In the genomic region with DNA sequence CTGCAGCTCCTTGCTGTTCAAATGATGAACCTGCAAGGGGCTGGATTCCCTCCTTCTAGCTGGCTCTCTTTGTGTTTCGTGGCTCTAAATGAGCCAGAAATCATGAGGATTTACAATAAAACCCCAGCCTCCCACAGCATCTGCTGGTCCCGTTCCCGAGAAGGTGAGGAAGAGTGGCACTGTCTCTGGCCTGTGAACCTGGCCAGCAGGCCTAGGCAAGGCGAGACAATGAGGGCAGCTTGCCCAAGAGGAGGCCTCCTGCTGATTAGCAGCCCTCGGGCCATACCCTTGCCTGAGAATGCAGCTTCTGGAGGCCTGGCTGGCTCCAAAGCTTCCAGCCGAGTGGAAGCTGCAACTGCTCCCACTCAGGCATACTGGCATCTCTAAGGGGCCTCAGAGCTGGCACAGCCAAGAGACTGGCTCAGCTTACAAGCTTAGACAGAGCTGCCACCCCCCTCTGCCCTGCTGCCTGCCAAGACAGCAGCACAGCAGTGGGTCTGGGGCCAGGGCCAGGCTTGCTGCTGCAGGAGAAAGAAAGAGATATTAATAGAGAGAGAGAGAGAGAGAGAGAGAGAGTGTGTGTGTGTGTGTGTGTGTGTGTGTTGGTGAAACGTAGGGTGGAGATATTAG, we compare ENCODE assay signal across 8 cellular contexts.
DNase-seq lines count a peak whose midpoint lies in the region; ATAC-seq, FAIRE-seq and TF ChIP-seq lines count a peak whose summit lies in the region.

No MANE protein-coding gene starts in this region.

- intact Hi-C loops in endothelial cell of umbilical vein (cut with micrococcal nuclease), result loop anchor here (1.0 to 5.0 kb wide), 2 partner anchors 46 to 170 kb away; no protein-coding TSS in a partner anchor

- H3K9ac ChIP-seq in endothelial cell of umbilical vein (replicated peaks; ENCODE audit: extremely low read depth, insufficient read depth, low read length), result peak overlapping the region; percentile 85

- H3K27me3 ChIP-seq in endothelial cell of umbilical vein (ENCODE audit: control insufficient read depth in 2 of 2, insufficient read depth in 2 of 2, low read length in 2 of 2), result no peaks in the 10 kb centered on the region

- no peak for FAIRE-seq in endothelial cell of umbilical vein (lab: Jason Lieb, UNC)

- TF ChIP-seq CTCF in endothelial cell of umbilical vein (IDR thresholded peaks at IDR 0.05; ENCODE audit: extremely low read depth in 1 of 2, insufficient read depth in 1 of 2, low read depth in 1 of 2, low read length in 2 of 2) (no peak), nephron (IDR thresholded peaks at IDR 0.05; ENCODE audit: unreplicated experiment in 3 of 3) (no peak)

- no peaks in the 10 kb centered on the region for H3K27me3 Mint-ChIP-seq in nephron (ENCODE audit: low read depth)

- peak overlapping the region; percentile 87 for H2AFZ ChIP-seq in endothelial cell of umbilical vein (ENCODE audit: low read depth, low read length)

- ATAC-seq in HG03039 (IDR thresholded peaks at IDR 0.05; ENCODE audit: unreplicated experiment), result no peak
- ATAC-seq in HG03442 (IDR thresholded peaks at IDR 0.05; ENCODE audit: unreplicated experiment), result no peak

- peaks cover 79% of the 10 kb centered on the region for H3K4me1 Mint-ChIP-seq in nephron

- H3K79me2 ChIP-seq in endothelial cell of umbilical vein (ENCODE audit: control insufficient read depth, insufficient read depth, low read length), result no peaks in the 10 kb centered on the region

- H3K9me3 ChIP-seq in endothelial cell of umbilical vein (replicated peaks; ENCODE audit: control insufficient read depth, insufficient read depth, low read length), result no peaks in the 10 kb centered on the region

- H3K27ac Mint-ChIP-seq in nephron, result peak overlapping the region; percentile 93 to 98 (median 97)

- dilution Hi-C loops in endothelial cell of umbilical vein (cut with MboI; ENCODE audit: extremely low pct_ligation_motif_present, low sequenced_read_pairs), result no loop called here

- peak overlapping the region; percentile 11 for H3K4me2 ChIP-seq in endothelial cell of umbilical vein (ENCODE audit: insufficient read depth, low read length)

- CTCF ChIA-PET in endothelial cell of umbilical vein (lab: Charles Lee), result interaction anchor here (0.5 to 6.7 kb wide), 49 partner anchors 10 to 523 kb away, joined by 3 to 96 read pairs (median 4); a partner anchor contains a TSS

- no peak overlapping the region for H3K4me3 ChIP-seq in endothelial cell of umbilical vein (replicated peaks in 1 of 3; ENCODE audit: insufficient read depth in 1 of 3, low read depth in 1 of 3, low read length in 3 of 3)

- peak overlapping the region; percentile 94 for H3K27ac ChIP-seq in endothelial cell of umbilical vein (ENCODE audit: insufficient read depth, low read depth, low read length)

- H3K9me1 ChIP-seq in endothelial cell of umbilical vein (replicated peaks; ENCODE audit: control insufficient read depth, extremely low read depth, insufficient read depth, low read length), result no peaks in the 10 kb centered on the region

- POLR2A ChIA-PET in endothelial cell of umbilical vein (lab: Charles Lee), result interaction anchor here (0.8 to 1.2 kb wide), 3 partner anchors 11 to 78 kb away, joined by 3 to 4 read pairs (median 3); no protein-coding TSS in a partner anchor

- no TSS peak for BruUV-seq in endothelial cell of umbilical vein (replicated peaks; lab: Mats Ljungman, UMichigan)

- H3K4me1 ChIP-seq in endothelial cell of umbilical vein (ENCODE audit: control insufficient read depth, extremely low read depth, insufficient read depth, low read length), result peaks cover 53% of the 10 kb centered on the region

- no peaks in the 10 kb centered on the region for H3K9me3 Mint-ChIP-seq in nephron

- no peaks in the 10 kb centered on the region for H3K36me3 Mint-ChIP-seq in nephron (ENCODE audit: low read depth)

- TF ChIP-seq POLR2A in endothelial cell of umbilical vein (IDR thresholded peaks at IDR 0.05; ENCODE audit: low read depth, low read length), result no peak

- no peaks in the 10 kb centered on the region for H3K36me3 ChIP-seq in endothelial cell of umbilical vein (ENCODE audit: control insufficient read depth in 2 of 2, extremely low read depth in 1 of 2, insufficient read depth in 2 of 2, low read length in 2 of 2)

- H4K20me1 ChIP-seq in endothelial cell of umbilical vein (replicated peaks; ENCODE audit: control insufficient read depth, extremely low read depth, insufficient read depth, low read length), result no peaks in the 10 kb centered on the region

- peak overlapping the region; percentile 27 to 76 (median 51) for H3K4me3 Mint-ChIP-seq in nephron

- DNase-seq in C1 segment of cervical spinal cord (lab: John Stamatoyannopoulos, UW) (peak in 12 of 14 donors; percentile 53 to 99 (median 83)), NCI-H2196 treated with DMSO at 0.1 percent for 48 hours (lab: John Stamatoyannopoulos, UW; ENCODE audit: unreplicated experiment) (peak; percentile 70), endothelial cell of umbilical vein (ENCODE audit: low read depth, low spot score) (no peak), DMS53 (lab: John Stamatoyannopoulos, UW) (no peak)
- no peak for DNase-seq in effector CD4-positive, alpha-beta T cell

TF ChIP-seq in endothelial cell of umbilical vein, 7 proteins besides CTCF, POLR2A, EP300 and RAD21:
- TF ChIP-seq GATA2 (IDR thresholded peaks at IDR 0.05; ENCODE audit: insufficient read depth, insufficient read length, low read depth, low read length), result no peak
- no peak for TF ChIP-seq EZH2 (IDR thresholded peaks at IDR 0.05; ENCODE audit: borderline replicate concordance, low read depth, low read length, severe bottlenecking)
- no peak for TF ChIP-seq FOS (IDR thresholded peaks at IDR 0.05; ENCODE audit: borderline replicate concordance, insufficient read depth, low read length)
- no peak for TF ChIP-seq JUN (IDR thresholded peaks at IDR 0.05; ENCODE audit: borderline replicate concordance, insufficient read depth, insufficient read length, low read depth)
- TF ChIP-seq, protein P1, sequence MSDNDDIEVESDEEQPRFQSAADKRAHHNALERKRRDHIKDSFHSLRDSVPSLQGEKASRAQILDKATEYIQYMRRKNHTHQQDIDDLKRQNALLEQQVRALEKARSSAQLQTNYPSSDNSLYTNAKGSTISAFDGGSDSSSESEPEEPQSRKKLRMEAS (IDR thresholded peaks at IDR 0.05; ENCODE audit: insufficient read depth, insufficient read length), result no peak
- no peak for TF ChIP-seq POLR2AphosphoS5 (IDR thresholded peaks at IDR 0.05; ENCODE audit: insufficient read depth, low read depth, low read length)
- no peak for TF ChIP-seq MYC (IDR thresholded peaks at IDR 0.05; ENCODE audit: low read depth, low read length)

Comparison
In these comparisons a context has a peak if more than half of its experiments do, and no peak if none do; other contexts are left out.
1. DNase-seq: peak in C1 segment of cervical spinal cord (12 of 14) and NCI-H2196 treated with DMSO at 0.1 percent for 48 hours (single experiment); none in endothelial cell of umbilical vein (single experiment), DMS53 (single experiment) and effector CD4-positive, alpha-beta T cell (single experiment).